ENCODE assay signal across 10 cellular contexts in the genomic region with DNA sequence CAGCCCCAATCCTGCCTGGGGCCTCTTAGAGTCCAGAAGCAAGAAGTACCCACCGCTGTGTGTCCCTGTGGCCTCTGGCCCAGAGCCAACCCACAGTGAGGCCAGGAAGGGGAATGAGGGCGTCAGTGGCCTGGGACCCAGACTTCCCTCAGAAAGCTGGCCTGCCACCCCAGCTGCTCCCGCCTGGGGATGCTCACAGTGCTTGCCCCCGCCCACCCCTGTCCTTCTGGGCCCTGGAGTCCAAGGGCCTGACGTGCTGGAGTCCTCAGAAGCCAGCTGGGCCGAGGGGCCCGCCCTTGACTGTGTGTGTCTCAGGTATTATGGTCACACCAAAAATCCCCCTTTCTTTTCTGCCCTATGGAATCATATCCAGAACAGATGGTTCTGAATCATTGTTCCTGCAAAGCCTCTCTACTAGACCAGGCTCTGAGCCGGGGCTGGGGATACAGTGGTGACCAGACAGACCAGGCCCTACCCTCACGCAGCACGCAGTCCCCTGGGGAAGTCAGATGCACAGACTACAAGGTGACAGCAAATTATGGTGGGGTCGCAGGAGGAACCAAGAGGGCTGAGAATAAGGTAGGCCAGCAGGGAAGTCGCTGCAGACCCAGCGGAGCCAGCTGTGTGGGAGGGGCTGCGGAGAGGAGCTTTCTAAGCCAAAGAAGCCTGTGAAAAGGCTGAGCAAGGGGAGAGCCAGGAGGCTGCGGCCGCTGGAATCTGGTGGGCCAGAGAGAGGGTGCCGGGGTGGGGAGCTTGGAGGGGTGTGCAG.
A peak's percentile ranks its signal among the peaks of the same experiment; 100 is the strongest.
DNase-seq lines count a peak whose midpoint lies in the region; FAIRE-seq and TF ChIP-seq lines count a peak whose summit lies in the region.
"Had no signal": no experiment of that assay in that cellular context is flagged by ENCODE, and none has a peak within 500 bp of the region (broad histone marks: within the 10 kb centered on the region; RNA-seq: fewer than 3 reads in every experiment).

No MANE protein-coding gene starts in this region.

- H3K4me3 Mint-ChIP-seq in astrocyte (ENCODE audit: unreplicated experiment), result no peak overlapping the region

- peaks cover 5% of the 10 kb centered on the region for H3K79me2 ChIP-seq in astrocyte (ENCODE audit: insufficient read depth, low read length)

- TF ChIP-seq POLR2A in testis (IDR thresholded peaks at IDR 0.05) (no peak), lower leg skin (IDR thresholded peaks at IDR 0.05) (no peak)

- DNase-seq in M059J (ENCODE audit: low read depth) (peak; percentile 84), astrocyte (ENCODE audit: low read depth) (peak; percentile 35), iPS-NIHi7 (ENCODE audit: extremely low spot score) (peak; percentile 64), tibial artery (peak; percentile 39 to 70), GM19239 (ENCODE audit: insufficient read length, low spot score) (no peak), testis (no peak), lower leg skin (ENCODE audit: low spot score in 2 of 2) (no peak)
- DNase-seq: NCI-H1092; SHP77 treated with DMSO at 0.1 percent for 48 hours; stimulated activated naive CD4-positive, alpha-beta T cell had no signal

- H3K27ac Mint-ChIP-seq in astrocyte (ENCODE audit: unreplicated experiment), result peak overlapping the region; percentile 7

- no peaks in the 10 kb centered on the region for H3K27me3 Mint-ChIP-seq in astrocyte (ENCODE audit: low read depth, unreplicated experiment)

- H3K9me3 ChIP-seq in astrocyte (ENCODE audit: insufficient read depth, low read depth, low read length), result peaks cover 6% of the 10 kb centered on the region
- no peaks in the 10 kb centered on the region for H3K9me3 ChIP-seq in tibial artery
- H3K9me3 ChIP-seq in testis, result no peaks in the 10 kb centered on the region

- H3K27me3 ChIP-seq in astrocyte (ENCODE audit: insufficient read depth, low read length) (no peaks in the 10 kb centered on the region), tibial artery (no peaks in the 10 kb centered on the region), testis (no peaks in the 10 kb centered on the region)

- H3K36me3 Mint-ChIP-seq in astrocyte (ENCODE audit: low read depth, unreplicated experiment), result peaks cover 6% of the 10 kb centered on the region

- 53 to 65% methylated on average over 13 to 17 of the region's 17 CpGs for WGBS in testis, 2 donors
- 64 to 65% methylated on average over 17 of the region's 17 CpGs for whole genome bisulfite sequencing in lower leg skin, 2 donors

- FAIRE-seq in astrocyte (lab: Jason Lieb, UNC) (no peak), GM19239 (lab: Jason Lieb, UNC) (no peak)

- H3K4me2 ChIP-seq in astrocyte (ENCODE audit: low read length), result no peak overlapping the region

- H3K4me3 ChIP-seq in astrocyte (ENCODE audit: insufficient read depth, low read depth, low read length), result no peak overlapping the region
- H3K4me3 ChIP-seq in tibial artery, result no peak overlapping the region
- no peak overlapping the region for H3K4me3 ChIP-seq in testis
- no peak overlapping the region for H3K4me3 ChIP-seq in lower leg skin (ENCODE audit: low read depth, poor library complexity, severe bottlenecking)

- intact Hi-C loops in tibial artery (cut with DNase I; ENCODE audit: low total_unique reads), result no loop called here
- intact Hi-C loops in testis (cut with DNase I; ENCODE audit: low total_unique reads), result no loop called here
- intact Hi-C loops in lower leg skin (cut with DNase I; ENCODE audit: low total_unique reads), result no loop called here

- H3K27ac ChIP-seq in astrocyte (ENCODE audit: low read depth, low read length) (no peak overlapping the region), tibial artery (peak overlapping the region; percentile 53 to 57), testis (peak overlapping the region in 1 of 2 donors; percentile 43)

- H3K36me3 ChIP-seq in astrocyte (ENCODE audit: insufficient read depth, low read length) (no peaks in the 10 kb centered on the region), tibial artery (no peaks in the 10 kb centered on the region), testis (ENCODE audit: low read depth, missing control alignments) (no peaks in the 10 kb centered on the region)

- H3K9ac ChIP-seq in astrocyte (ENCODE audit: low read length), result no peak overlapping the region

- no peaks in the 10 kb centered on the region for H3K9me3 Mint-ChIP-seq in astrocyte (ENCODE audit: unreplicated experiment)

- peaks cover 18% of the 10 kb centered on the region for H3K4me1 Mint-ChIP-seq in astrocyte (ENCODE audit: low read depth, unreplicated experiment)

- H3K4me1 ChIP-seq in astrocyte (ENCODE audit: insufficient read depth, low read length), result peaks cover 20% of the 10 kb centered on the region
- H3K4me1 ChIP-seq in tibial artery, result peaks cover 0 to 43% (median 24%) of the 10 kb centered on the region in 4 donors
- peaks cover 12% of the 10 kb centered on the region for H3K4me1 ChIP-seq in testis

- no peak overlapping the region for H2AFZ ChIP-seq in astrocyte (ENCODE audit: low read depth, low read length)

- no peaks in the 10 kb centered on the region for H4K20me1 ChIP-seq in astrocyte (ENCODE audit: insufficient read depth, low read length)

- TF ChIP-seq CTCF in astrocyte (IDR thresholded peaks at IDR 0.05; ENCODE audit: insufficient read depth, low read depth, low read length) (no peak), tibial artery (IDR thresholded peaks at IDR 0.05) (no peak), testis (IDR thresholded peaks at IDR 0.05) (no peak), lower leg skin (IDR thresholded peaks at IDR 0.05) (no peak)

Comparison
In these comparisons a context has a peak if more than half of its experiments do, and no peak if none do; other contexts are left out.
1. DNase-seq: peak in M059J (single experiment), astrocyte (single experiment), iPS-NIHi7 (single experiment) and tibial artery (2 of 2); none in GM19239 (single experiment), testis (single experiment) and lower leg skin (0 of 2).